Comparison of ENCODE assay signal across 1 cellular context in the genomic region with DNA sequence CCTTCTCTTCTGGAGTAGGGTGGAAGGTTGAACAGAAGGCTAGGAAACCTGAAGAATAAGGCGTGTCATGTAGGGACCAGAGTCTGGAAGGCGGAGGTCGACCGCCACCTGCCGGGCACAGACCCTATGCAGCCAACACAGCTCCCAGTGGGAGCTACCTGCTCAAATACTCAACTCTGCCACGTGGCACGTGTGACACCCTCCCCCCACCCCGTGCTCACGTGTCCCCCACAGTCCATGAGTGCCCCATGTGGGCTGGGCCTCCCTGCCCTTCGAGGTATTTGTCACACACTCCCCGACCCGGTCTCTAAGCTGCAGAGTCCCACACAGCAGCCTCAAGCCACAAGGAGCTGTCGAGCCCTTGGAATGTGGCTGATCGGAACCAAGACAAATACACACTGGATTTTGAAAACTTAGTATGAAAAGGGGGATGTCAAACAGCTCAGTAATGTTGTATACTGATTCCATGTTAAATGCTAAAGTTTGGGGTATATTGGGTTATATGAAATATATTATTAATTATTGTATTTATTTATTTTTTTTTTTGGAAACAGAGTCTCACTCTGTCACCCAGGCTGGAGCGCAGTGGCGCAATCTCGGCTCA.
A peak's percentile ranks its signal among the peaks of the same experiment; 100 is the strongest.
TF ChIP-seq lines count a peak whose summit lies in the region.

No MANE protein-coding gene starts in this region.

TF ChIP-seq in HepG2, 621 proteins besides CTCF, POLR2A, EP300 and RAD21 (continued from another document and continues in another):
- TF ChIP-seq, protein P1, sequence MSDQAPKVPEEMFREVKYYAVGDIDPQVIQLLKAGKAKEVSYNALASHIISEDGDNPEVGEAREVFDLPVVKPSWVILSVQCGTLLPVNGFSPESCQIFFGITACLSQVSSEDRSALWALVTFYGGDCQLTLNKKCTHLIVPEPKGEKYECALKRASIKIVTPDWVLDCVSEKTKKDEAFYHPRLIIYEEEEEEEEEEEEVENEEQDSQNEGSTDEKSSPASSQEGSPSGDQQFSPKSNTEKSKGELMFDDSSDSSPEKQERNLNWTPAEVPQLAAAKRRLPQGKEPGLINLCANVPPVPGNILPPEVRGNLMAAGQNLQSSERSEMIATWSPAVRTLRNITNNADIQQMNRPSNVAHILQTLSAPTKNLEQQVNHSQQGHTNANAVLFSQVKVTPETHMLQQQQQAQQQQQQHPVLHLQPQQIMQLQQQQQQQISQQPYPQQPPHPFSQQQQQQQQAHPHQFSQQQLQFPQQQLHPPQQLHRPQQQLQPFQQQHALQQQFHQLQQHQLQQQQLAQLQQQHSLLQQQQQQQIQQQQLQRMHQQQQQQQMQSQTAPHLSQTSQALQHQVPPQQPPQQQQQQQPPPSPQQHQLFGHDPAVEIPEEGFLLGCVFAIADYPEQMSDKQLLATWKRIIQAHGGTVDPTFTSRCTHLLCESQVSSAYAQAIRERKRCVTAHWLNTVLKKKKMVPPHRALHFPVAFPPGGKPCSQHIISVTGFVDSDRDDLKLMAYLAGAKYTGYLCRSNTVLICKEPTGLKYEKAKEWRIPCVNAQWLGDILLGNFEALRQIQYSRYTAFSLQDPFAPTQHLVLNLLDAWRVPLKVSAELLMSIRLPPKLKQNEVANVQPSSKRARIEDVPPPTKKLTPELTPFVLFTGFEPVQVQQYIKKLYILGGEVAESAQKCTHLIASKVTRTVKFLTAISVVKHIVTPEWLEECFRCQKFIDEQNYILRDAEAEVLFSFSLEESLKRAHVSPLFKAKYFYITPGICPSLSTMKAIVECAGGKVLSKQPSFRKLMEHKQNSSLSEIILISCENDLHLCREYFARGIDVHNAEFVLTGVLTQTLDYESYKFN (CRISPR knock-in tag; conservative IDR thresholded peaks at IDR 0.05) = no peak
- TF ChIP-seq, protein P2, sequence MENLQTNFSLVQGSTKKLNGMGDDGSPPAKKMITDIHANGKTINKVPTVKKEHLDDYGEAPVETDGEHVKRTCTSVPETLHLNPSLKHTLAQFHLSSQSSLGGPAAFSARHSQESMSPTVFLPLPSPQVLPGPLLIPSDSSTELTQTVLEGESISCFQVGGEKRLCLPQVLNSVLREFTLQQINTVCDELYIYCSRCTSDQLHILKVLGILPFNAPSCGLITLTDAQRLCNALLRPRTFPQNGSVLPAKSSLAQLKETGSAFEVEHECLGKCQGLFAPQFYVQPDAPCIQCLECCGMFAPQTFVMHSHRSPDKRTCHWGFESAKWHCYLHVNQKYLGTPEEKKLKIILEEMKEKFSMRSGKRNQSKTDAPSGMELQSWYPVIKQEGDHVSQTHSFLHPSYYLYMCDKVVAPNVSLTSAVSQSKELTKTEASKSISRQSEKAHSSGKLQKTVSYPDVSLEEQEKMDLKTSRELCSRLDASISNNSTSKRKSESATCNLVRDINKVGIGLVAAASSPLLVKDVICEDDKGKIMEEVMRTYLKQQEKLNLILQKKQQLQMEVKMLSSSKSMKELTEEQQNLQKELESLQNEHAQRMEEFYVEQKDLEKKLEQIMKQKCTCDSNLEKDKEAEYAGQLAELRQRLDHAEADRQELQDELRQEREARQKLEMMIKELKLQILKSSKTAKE (CRISPR knock-in tag; IDR thresholded peaks at IDR 0.05; ENCODE audit: borderline replicate concordance) = peak; percentile 47; the same call in 1 of the 2 replicates
- no peak for TF ChIP-seq TBP (CRISPR knock-in tag; IDR thresholded peaks at IDR 0.05)
- TF ChIP-seq, protein P3, sequence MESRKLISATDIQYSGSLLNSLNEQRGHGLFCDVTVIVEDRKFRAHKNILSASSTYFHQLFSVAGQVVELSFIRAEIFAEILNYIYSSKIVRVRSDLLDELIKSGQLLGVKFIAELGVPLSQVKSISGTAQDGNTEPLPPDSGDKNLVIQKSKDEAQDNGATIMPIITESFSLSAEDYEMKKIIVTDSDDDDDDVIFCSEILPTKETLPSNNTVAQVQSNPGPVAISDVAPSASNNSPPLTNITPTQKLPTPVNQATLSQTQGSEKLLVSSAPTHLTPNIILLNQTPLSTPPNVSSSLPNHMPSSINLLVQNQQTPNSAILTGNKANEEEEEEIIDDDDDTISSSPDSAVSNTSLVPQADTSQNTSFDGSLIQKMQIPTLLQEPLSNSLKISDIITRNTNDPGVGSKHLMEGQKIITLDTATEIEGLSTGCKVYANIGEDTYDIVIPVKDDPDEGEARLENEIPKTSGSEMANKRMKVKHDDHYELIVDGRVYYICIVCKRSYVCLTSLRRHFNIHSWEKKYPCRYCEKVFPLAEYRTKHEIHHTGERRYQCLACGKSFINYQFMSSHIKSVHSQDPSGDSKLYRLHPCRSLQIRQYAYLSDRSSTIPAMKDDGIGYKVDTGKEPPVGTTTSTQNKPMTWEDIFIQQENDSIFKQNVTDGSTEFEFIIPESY (CRISPR knock-in tag; IDR thresholded peaks at IDR 0.05) = peak; percentile 91
- TF ChIP-seq STAT5B (CRISPR knock-in tag; IDR thresholded peaks at IDR 0.05) = no peak
- TF ChIP-seq, protein P4, sequence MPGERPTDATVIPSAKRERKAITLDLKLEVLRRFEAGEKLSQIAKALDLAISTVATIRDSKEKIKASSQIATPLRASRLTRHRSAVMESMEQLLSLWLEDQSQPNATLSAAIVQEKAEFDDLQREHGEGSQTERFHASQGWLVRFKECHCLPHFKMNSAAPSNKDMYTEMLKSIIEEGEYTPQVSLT (CRISPR knock-in tag; IDR thresholded peaks at IDR 0.05; ENCODE audit: borderline replicate concordance, low read depth) = no peak
- TF ChIP-seq, protein P5, sequence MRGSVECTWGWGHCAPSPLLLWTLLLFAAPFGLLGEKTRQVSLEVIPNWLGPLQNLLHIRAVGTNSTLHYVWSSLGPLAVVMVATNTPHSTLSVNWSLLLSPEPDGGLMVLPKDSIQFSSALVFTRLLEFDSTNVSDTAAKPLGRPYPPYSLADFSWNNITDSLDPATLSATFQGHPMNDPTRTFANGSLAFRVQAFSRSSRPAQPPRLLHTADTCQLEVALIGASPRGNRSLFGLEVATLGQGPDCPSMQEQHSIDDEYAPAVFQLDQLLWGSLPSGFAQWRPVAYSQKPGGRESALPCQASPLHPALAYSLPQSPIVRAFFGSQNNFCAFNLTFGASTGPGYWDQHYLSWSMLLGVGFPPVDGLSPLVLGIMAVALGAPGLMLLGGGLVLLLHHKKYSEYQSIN (CRISPR knock-in tag; IDR thresholded peaks at IDR 0.05; ENCODE audit: borderline replicate concordance) = no peak
- TF ChIP-seq RFXANK (CRISPR knock-in tag; IDR thresholded peaks at IDR 0.05) = no peak
- TF ChIP-seq AGO2 (optimal IDR thresholded peaks at IDR 0.05; ENCODE audit: low read depth, low read length) = no peak
- no peak for TF ChIP-seq FOXA1 (IDR thresholded peaks at IDR 0.05)
- peak; percentile 40; the same call in 1 of the 2 replicates for TF ChIP-seq FOXA1 (CRISPR knock-in tag; IDR thresholded peaks at IDR 0.05)
- no peak for TF ChIP-seq HCFC1 (IDR thresholded peaks at IDR 0.05; ENCODE audit: low read depth, low read length)
- TF ChIP-seq, protein P6, sequence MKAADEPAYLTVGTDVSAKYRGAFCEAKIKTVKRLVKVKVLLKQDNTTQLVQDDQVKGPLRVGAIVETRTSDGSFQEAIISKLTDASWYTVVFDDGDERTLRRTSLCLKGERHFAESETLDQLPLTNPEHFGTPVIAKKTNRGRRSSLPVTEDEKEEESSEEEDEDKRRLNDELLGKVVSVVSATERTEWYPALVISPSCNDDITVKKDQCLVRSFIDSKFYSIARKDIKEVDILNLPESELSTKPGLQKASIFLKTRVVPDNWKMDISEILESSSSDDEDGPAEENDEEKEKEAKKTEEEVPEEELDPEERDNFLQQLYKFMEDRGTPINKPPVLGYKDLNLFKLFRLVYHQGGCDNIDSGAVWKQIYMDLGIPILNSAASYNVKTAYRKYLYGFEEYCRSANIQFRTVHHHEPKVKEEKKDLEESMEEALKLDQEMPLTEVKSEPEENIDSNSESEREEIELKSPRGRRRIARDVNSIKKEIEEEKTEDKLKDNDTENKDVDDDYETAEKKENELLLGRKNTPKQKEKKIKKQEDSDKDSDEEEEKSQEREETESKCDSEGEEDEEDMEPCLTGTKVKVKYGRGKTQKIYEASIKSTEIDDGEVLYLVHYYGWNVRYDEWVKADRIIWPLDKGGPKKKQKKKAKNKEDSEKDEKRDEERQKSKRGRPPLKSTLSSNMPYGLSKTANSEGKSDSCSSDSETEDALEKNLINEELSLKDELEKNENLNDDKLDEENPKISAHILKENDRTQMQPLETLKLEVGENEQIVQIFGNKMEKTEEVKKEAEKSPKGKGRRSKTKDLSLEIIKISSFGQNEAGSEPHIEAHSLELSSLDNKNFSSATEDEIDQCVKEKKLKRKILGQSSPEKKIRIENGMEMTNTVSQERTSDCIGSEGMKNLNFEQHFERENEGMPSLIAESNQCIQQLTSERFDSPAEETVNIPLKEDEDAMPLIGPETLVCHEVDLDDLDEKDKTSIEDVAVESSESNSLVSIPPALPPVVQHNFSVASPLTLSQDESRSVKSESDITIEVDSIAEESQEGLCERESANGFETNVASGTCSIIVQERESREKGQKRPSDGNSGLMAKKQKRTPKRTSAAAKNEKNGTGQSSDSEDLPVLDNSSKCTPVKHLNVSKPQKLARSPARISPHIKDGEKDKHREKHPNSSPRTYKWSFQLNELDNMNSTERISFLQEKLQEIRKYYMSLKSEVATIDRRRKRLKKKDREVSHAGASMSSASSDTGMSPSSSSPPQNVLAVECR (CRISPR knock-in tag; IDR thresholded peaks at IDR 0.05; ENCODE audit: borderline replicate concordance) = peak; percentile 70; the same call in 1 of the 2 replicates
- peak; percentile 69; the same call in 1 of the 2 replicates for TF ChIP-seq ZNF562 (CRISPR knock-in tag; IDR thresholded peaks at IDR 0.05; ENCODE audit: borderline replicate concordance)
- TF ChIP-seq NFYC (CRISPR knock-in tag; IDR thresholded peaks at IDR 0.05) = peak; percentile 30; the same call in 1 of the 2 replicates
- TF ChIP-seq REL (CRISPR knock-in tag; conservative IDR thresholded peaks at IDR 0.05) = no peak
- no peak for TF ChIP-seq SNRNP70 (IDR thresholded peaks at IDR 0.05; ENCODE audit: low read depth, low read length)
- no peak for TF ChIP-seq NFE2L2 (IDR thresholded peaks at IDR 0.05; ENCODE audit: low read length)
- TF ChIP-seq ZNF264 (CRISPR knock-in tag; IDR thresholded peaks at IDR 0.05) = peak; percentile 85; the same call in 1 of the 2 replicates
- TF ChIP-seq, protein P7, sequence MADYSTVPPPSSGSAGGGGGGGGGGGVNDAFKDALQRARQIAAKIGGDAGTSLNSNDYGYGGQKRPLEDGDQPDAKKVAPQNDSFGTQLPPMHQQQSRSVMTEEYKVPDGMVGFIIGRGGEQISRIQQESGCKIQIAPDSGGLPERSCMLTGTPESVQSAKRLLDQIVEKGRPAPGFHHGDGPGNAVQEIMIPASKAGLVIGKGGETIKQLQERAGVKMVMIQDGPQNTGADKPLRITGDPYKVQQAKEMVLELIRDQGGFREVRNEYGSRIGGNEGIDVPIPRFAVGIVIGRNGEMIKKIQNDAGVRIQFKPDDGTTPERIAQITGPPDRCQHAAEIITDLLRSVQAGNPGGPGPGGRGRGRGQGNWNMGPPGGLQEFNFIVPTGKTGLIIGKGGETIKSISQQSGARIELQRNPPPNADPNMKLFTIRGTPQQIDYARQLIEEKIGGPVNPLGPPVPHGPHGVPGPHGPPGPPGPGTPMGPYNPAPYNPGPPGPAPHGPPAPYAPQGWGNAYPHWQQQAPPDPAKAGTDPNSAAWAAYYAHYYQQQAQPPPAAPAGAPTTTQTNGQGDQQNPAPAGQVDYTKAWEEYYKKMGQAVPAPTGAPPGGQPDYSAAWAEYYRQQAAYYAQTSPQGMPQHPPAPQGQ (CRISPR knock-in tag; IDR thresholded peaks at IDR 0.05; ENCODE audit: borderline replicate concordance) = 0 out of 2 replicates have a peak, but pooled peaks have one; percentile 21
- TF ChIP-seq ATRX (CRISPR knock-in tag; IDR thresholded peaks at IDR 0.05; ENCODE audit: borderline replicate concordance) = no peak
- TF ChIP-seq POLR2AphosphoS5 (IDR thresholded peaks at IDR 0.05; ENCODE audit: low read depth, low read length) = no peak
- no peak for TF ChIP-seq ZNF432 (CRISPR knock-in tag; IDR thresholded peaks at IDR 0.05; ENCODE audit: borderline replicate concordance)
- TF ChIP-seq, protein P8, sequence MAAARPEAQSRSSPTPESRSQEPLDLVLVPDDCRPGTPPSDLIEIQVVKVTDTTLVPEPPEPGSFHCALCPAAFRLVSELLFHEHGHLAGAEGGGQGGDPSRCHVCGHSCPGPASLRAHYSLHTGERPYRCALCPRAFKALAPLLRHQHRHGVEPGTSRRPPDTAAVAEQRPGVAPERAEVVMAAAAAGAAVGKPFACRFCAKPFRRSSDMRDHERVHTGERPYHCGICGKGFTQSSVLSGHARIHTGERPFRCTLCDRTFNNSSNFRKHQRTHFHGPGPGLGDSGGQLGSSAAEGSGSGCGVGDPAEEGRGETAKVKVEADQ (CRISPR knock-in tag; IDR thresholded peaks at IDR 0.05; ENCODE audit: borderline replicate concordance) = peak; percentile 42; the same call in 1 of the 2 replicates
- peak; percentile 75 for TF ChIP-seq XRCC5 (optimal IDR thresholded peaks at IDR 0.05; ENCODE audit: low read length)
- TF ChIP-seq, protein P9, sequence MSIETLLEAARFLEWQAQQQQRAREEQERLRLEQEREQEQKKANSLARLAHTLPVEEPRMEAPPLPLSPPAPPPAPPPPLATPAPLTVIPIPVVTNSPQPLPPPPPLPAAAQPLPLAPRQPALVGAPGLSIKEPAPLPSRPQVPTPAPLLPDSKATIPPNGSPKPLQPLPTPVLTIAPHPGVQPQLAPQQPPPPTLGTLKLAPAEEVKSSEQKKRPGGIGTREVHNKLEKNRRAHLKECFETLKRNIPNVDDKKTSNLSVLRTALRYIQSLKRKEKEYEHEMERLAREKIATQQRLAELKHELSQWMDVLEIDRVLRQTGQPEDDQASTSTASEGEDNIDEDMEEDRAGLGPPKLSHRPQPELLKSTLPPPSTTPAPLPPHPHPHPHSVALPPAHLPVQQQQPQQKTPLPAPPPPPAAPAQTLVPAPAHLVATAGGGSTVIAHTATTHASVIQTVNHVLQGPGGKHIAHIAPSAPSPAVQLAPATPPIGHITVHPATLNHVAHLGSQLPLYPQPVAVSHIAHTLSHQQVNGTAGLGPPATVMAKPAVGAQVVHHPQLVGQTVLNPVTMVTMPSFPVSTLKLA (IDR thresholded peaks at IDR 0.05) = peak; percentile 100
- peak; percentile 98 for TF ChIP-seq NFATC3 (CRISPR knock-in tag; IDR thresholded peaks at IDR 0.05)
- no peak for TF ChIP-seq ZNF383 (CRISPR knock-in tag; IDR thresholded peaks at IDR 0.05; ENCODE audit: borderline replicate concordance)
- no peak for TF ChIP-seq ZNF7 (CRISPR knock-in tag; IDR thresholded peaks at IDR 0.05)
- 0 out of 2 replicates have a peak, but pooled peaks have one; percentile 46 for TF ChIP-seq ZBTB42 (CRISPR knock-in tag; IDR thresholded peaks at IDR 0.05)
- peak; percentile 78; the same call in 1 of the 2 replicates for TF ChIP-seq MTA1 (CRISPR knock-in tag; IDR thresholded peaks at IDR 0.05; ENCODE audit: borderline replicate concordance)
- no peak for TF ChIP-seq IKZF1 (IDR thresholded peaks at IDR 0.05)
- TF ChIP-seq, protein P10, sequence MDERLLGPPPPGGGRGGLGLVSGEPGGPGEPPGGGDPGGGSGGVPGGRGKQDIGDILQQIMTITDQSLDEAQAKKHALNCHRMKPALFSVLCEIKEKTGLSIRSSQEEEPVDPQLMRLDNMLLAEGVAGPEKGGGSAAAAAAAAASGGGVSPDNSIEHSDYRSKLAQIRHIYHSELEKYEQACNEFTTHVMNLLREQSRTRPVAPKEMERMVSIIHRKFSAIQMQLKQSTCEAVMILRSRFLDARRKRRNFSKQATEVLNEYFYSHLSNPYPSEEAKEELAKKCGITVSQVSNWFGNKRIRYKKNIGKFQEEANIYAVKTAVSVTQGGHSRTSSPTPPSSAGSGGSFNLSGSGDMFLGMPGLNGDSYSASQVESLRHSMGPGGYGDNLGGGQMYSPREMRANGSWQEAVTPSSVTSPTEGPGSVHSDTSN (CRISPR knock-in tag; IDR thresholded peaks at IDR 0.05) = no peak
- TF ChIP-seq NFKB2 (CRISPR knock-in tag; IDR thresholded peaks at IDR 0.05; ENCODE audit: borderline replicate concordance) = peak; percentile 94; the same call in 1 of the 2 replicates
- TF ChIP-seq GATAD1 (CRISPR knock-in tag; IDR thresholded peaks at IDR 0.05) = peak; percentile 64
